Comparison of ENCODE assay signal across 16 cellular contexts in the genomic region with DNA sequence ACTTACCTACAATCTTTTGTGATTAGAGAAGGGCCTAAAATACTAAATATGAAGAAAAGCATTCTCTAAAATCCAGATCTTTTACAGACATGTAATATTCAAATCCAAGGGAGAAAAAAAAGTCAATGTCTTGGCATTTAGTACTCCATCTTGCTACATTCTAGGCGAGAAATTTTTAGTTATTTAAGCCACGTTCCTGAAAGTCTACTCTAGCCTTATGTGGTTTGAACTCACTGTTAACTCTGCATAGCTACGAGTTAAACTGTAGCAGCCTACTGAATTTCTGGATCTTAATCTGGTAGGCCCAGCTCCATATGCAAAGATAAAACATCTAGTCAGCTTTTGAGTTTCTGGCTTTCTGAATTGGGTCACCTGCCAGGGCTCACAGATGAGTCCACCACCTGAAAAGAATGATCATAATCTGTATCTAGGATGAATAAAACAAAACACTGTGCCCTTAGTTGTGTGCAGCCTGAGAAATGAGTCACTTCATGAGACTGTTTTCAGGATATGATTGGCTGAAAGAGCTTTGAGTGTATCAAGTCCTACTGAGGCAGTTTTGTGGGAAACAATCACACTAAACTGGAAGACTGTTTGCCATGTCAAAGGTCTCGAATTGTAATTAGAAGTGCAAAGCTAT. TPM values are rescaled to one million over a fixed set of nuclear protein-coding genes. Genes with fewer than 3 reads are reported as not detected.
DNase-seq lines count a peak whose midpoint lies in the region; ATAC-seq, FAIRE-seq and TF ChIP-seq lines count a peak whose summit lies in the region.
"Had no signal": no experiment of that assay in that cellular context is flagged by ENCODE, and none has a peak within 500 bp of the region (broad histone marks: within the 10 kb centered on the region; RNA-seq: fewer than 3 reads in every experiment).

No MANE protein-coding gene starts in this region.

- BruUV-seq in HepG2 (replicated peaks; lab: Mats Ljungman, UMichigan) = no TSS peak

- no peak for TF ChIP-seq POLR2A in HepG2 (IDR thresholded peaks at IDR 0.05; ENCODE audit: insufficient read depth in 1 of 2, low read depth in 2 of 2, low read length in 2 of 2)
- no peak for TF ChIP-seq POLR2A in right lobe of liver (IDR thresholded peaks at IDR 0.05)
- TF ChIP-seq POLR2A in H54 (IDR thresholded peaks at IDR 0.05; ENCODE audit: low read depth, low read length) = no peak

- H3K4me2 ChIP-seq in HepG2 (ENCODE audit: low read depth, low read length) (peak overlapping the region; percentile 20; the same call in 1 of the 2 replicates), astrocyte (ENCODE audit: low read length) (no peak overlapping the region), parathyroid adenoma (ENCODE audit: low read length) (no peak overlapping the region)

- WGBS in HepG2 (ENCODE audit: low lambda C conversion rate) = 22% methylated on average over 4 of the region's 4 CpGs
- whole genome bisulfite sequencing in right lobe of liver (ENCODE audit: insufficient coverage, low coverage, low lambda C conversion rate, missing lambda C conversion rate) = 67% methylated on average over 4 of the region's 4 CpGs

- intact Hi-C loops in HepG2 (cut with micrococcal nuclease; ENCODE audit: unreplicated experiment) = loop anchor here (10.0 kb wide), 1 partner anchor 469 kb away; a partner anchor contains a TSS
- intact Hi-C loops in right lobe of liver (cut with DNase I) = no loop called here

- H3K36me3 Mint-ChIP-seq in astrocyte (ENCODE audit: low read depth, unreplicated experiment) = no peaks in the 10 kb centered on the region

- H3K4me3 ChIP-seq in HepG2 (replicated peaks in 1 of 3; ENCODE audit: insufficient read depth in 1 of 3, low read depth in 2 of 3, low read length in 3 of 3) (no peak overlapping the region; a peak in 1 of 6 replicates), right lobe of liver (no peak overlapping the region), astrocyte (ENCODE audit: insufficient read depth, low read depth, low read length) (no peak overlapping the region), parathyroid adenoma (ENCODE audit: low read depth, low read length) (no peak overlapping the region)
- H3K4me3 ChIP-seq: MG63, upper lobe of left lung had no signal

- POLR2A ChIA-PET in HepG2 (lab: Yijun Ruan, JAX) = no interaction called here

- TF ChIP-seq CTCF in HepG2 (CRISPR knock-in tag; IDR thresholded peaks at IDR 0.05) (no peak), right lobe of liver (IDR thresholded peaks at IDR 0.05) (no peak), astrocyte (IDR thresholded peaks at IDR 0.05; ENCODE audit: insufficient read depth, low read depth, low read length) (no peak), parathyroid adenoma (IDR thresholded peaks at IDR 0.05) (no peak)

- DNase-seq in HepG2 (ENCODE audit: low spot score) (no peak), right lobe of liver (no peak), RCC 7860 (ENCODE audit: low spot score) (peak; percentile 52), astrocyte (ENCODE audit: low read depth) (peak; percentile 54), H54 (ENCODE audit: insufficient read length, low spot score) (no peak)
- DNase-seq in activated CD4-positive, CD25-positive, alpha-beta regulatory T cell treated with anti-CD3 and anti-CD28 coated beads, Interleukin-2, amount 50 U/mL, for 72 hours = no peak
- DNase-seq: effector memory CD8-positive, alpha-beta T cell; MG63; midbrain; NCI-H2029 treated with DMSO at 0.1 percent for 48 hours; SHP77 treated with DMSO at 0.1 percent for 48 hours; upper lobe of left lung had no signal

- no peaks in the 10 kb centered on the region for H3K9me3 Mint-ChIP-seq in astrocyte (ENCODE audit: unreplicated experiment)
- H3K9me3 Mint-ChIP-seq: effector memory CD8-positive, alpha-beta T cell had no signal

- TF ChIP-seq RAD21 in HepG2 (CRISPR knock-in tag; IDR thresholded peaks at IDR 0.05) = no peak

- H3K36me3 ChIP-seq in HepG2 (replicated peaks in 1 of 2; ENCODE audit: control insufficient read depth in 1 of 2, insufficient read depth in 2 of 2, low read length in 2 of 2) (no peaks in the 10 kb centered on the region), right lobe of liver (no peaks in the 10 kb centered on the region), astrocyte (ENCODE audit: insufficient read depth, low read length) (no peaks in the 10 kb centered on the region), parathyroid adenoma (ENCODE audit: control insufficient read depth, insufficient read depth, low read length) (no peaks in the 10 kb centered on the region)
- H3K36me3 ChIP-seq: MG63, upper lobe of left lung had no signal

- peaks cover 17% of the 10 kb centered on the region for H3K79me2 ChIP-seq in HepG2 (ENCODE audit: insufficient read depth, low read length)
- peaks cover 18% of the 10 kb centered on the region for H3K79me2 ChIP-seq in astrocyte (ENCODE audit: insufficient read depth, low read length)
- H3K79me2 ChIP-seq in parathyroid adenoma = no peaks in the 10 kb centered on the region

- H3K9ac ChIP-seq in HepG2 (ENCODE audit: insufficient read depth, low read depth, low read length) (no peak overlapping the region), astrocyte (ENCODE audit: low read length) (no peak overlapping the region), parathyroid adenoma (no peak overlapping the region)

- peaks cover 28% of the 10 kb centered on the region for H3K4me1 Mint-ChIP-seq in astrocyte (ENCODE audit: low read depth, unreplicated experiment)

- ATAC-seq in HepG2 (no peak), right lobe of liver (no peak), HG03139 (IDR thresholded peaks at IDR 0.05; ENCODE audit: unreplicated experiment) (no peak)
- ATAC-seq: effector memory CD8-positive, alpha-beta T cell had no signal

- H3K27ac ChIP-seq in HepG2 (ENCODE audit: extremely low read length, insufficient read depth, low read length) (no peak overlapping the region), right lobe of liver (no peak overlapping the region), astrocyte (ENCODE audit: low read depth, low read length) (no peak overlapping the region), parathyroid adenoma (no peak overlapping the region)
- H3K27ac ChIP-seq: upper lobe of left lung had no signal

- peak overlapping the region; percentile 70 for H2AFZ ChIP-seq in HepG2 (ENCODE audit: low read length)
- no peak overlapping the region for H2AFZ ChIP-seq in astrocyte (ENCODE audit: low read depth, low read length)
- peak overlapping the region; percentile 38 for H2AFZ ChIP-seq in parathyroid adenoma

- H3K9me3 ChIP-seq in HepG2 (ENCODE audit: low read length) = no peaks in the 10 kb centered on the region
- H3K9me3 ChIP-seq in right lobe of liver = no peaks in the 10 kb centered on the region
- H3K9me3 ChIP-seq in astrocyte (ENCODE audit: insufficient read depth, low read depth, low read length) = no peaks in the 10 kb centered on the region
- no peaks in the 10 kb centered on the region for H3K9me3 ChIP-seq in parathyroid adenoma (ENCODE audit: control insufficient read depth, low read length)
- H3K9me3 ChIP-seq: MG63, upper lobe of left lung had no signal

- FAIRE-seq in HepG2 (lab: Jason Lieb, UNC) = no peak
- FAIRE-seq in RCC 7860 (lab: Jason Lieb, UNC) = no peak
- no peak for FAIRE-seq in astrocyte (lab: Jason Lieb, UNC)
- no peak for FAIRE-seq in H54 (lab: Jason Lieb, UNC)
- FAIRE-seq: frontal cortex, TTC549 had no signal

- no peak overlapping the region for H3K27ac Mint-ChIP-seq in astrocyte (ENCODE audit: unreplicated experiment)
- H3K27ac Mint-ChIP-seq: effector memory CD8-positive, alpha-beta T cell had no signal

- peaks cover 44% of the 10 kb centered on the region for H3K4me1 ChIP-seq in HepG2 (ENCODE audit: insufficient read depth, low read length)
- peaks cover 0 to 16% (median 0%) of the 10 kb centered on the region in 4 donors for H3K4me1 ChIP-seq in right lobe of liver
- H3K4me1 ChIP-seq in astrocyte (ENCODE audit: insufficient read depth, low read length) = peaks cover 22% of the 10 kb centered on the region
- H3K4me1 ChIP-seq in parathyroid adenoma = no peaks in the 10 kb centered on the region

- no peaks in the 10 kb centered on the region for H3K27me3 Mint-ChIP-seq in astrocyte (ENCODE audit: low read depth, unreplicated experiment)
- H3K27me3 Mint-ChIP-seq: effector memory CD8-positive, alpha-beta T cell had no signal

- H3K27me3 ChIP-seq in HepG2 (ENCODE audit: control insufficient read depth in 1 of 2, insufficient read depth in 2 of 2, low read length in 2 of 2) = no peaks in the 10 kb centered on the region; a peak in 1 of 5 replicates
- H3K27me3 ChIP-seq in right lobe of liver = no peaks in the 10 kb centered on the region
- H3K27me3 ChIP-seq in astrocyte (ENCODE audit: insufficient read depth, low read length) = no peaks in the 10 kb centered on the region
- no peaks in the 10 kb centered on the region for H3K27me3 ChIP-seq in parathyroid adenoma (ENCODE audit: control insufficient read depth, insufficient read depth, low read length)
- H3K27me3 ChIP-seq: MG63, upper lobe of left lung had no signal

- TF ChIP-seq EP300 in HepG2 (IDR thresholded peaks at IDR 0.05; ENCODE audit: low read depth in 2 of 2, low read length in 2 of 2) (no peak), HepG2 (CRISPR knock-in tag; IDR thresholded peaks at IDR 0.05; ENCODE audit: borderline replicate concordance) (no peak)

- CTCF ChIA-PET in HepG2 (lab: Yijun Ruan, JAX; ENCODE audit: low intra/inter-chr PET ratio, low total read pairs) = no interaction called here

- H4K20me1 ChIP-seq in HepG2 (ENCODE audit: insufficient read depth, low read length) (no peaks in the 10 kb centered on the region), astrocyte (ENCODE audit: insufficient read depth, low read length) (no peaks in the 10 kb centered on the region)

- in situ Hi-C loops in HepG2 (cut with HindIII; ENCODE audit: extremely low pct_ligation_motif_present, low pct_unique_long_range_greater_than_20kb) = loop anchor here (10.0 to 25.0 kb wide), 2 partner anchors 99 to 472 kb away; a partner anchor contains a TSS

- no peak overlapping the region for H3K4me3 Mint-ChIP-seq in astrocyte (ENCODE audit: unreplicated experiment)
- H3K4me3 Mint-ChIP-seq: effector memory CD8-positive, alpha-beta T cell had no signal

RNA-seq across cellular contexts. Expression of a gene that starts 3.2 kb away (rescaled TPM):
- total RNA-seq in HepG2 (2016; rRNA removed; fragmentation: Illumina TruSeq; extraction: Trizol) = 5.4 and 8.7 TPM in 2 replicates
- 7.3 and 9.1 TPM in 2 replicates for total RNA-seq in HepG2 (2016; cell fraction: cytosol; rRNA removed; fragmentation: Illumina TruSeq; extraction: Trizol; ENCODE audit: low read depth)
- total RNA-seq in HepG2 (2016; cell fraction: insoluble cytoplasmic fraction; rRNA removed; fragmentation: Illumina TruSeq; extraction: Trizol) = 5.4 and 8.2 TPM in 2 replicates
- 4.3 and 4.8 TPM in 2 replicates for total RNA-seq in HepG2 (2016; cell fraction: membrane; rRNA removed; fragmentation: Illumina TruSeq; extraction: Trizol)
- total RNA-seq in HepG2 (2016; cell fraction: nucleus; rRNA removed; fragmentation: Illumina TruSeq; extraction: Trizol) = 9.8 and 11.8 TPM in 2 replicates
- polyA plus RNA-seq in HepG2 (2011; rRNA removed) = 2.6 and 2.9 TPM in 2 replicates
- 0.97 and 1.3 TPM in 2 replicates for polyA plus RNA-seq in HepG2 (2011; cell fraction: cytosol; rRNA removed)
- polyA plus RNA-seq in HepG2 (2011; cell fraction: nucleus; rRNA removed) = 2.5 and 3.3 TPM in 2 replicates
- polyA plus RNA-seq in HepG2 (2012) = 3.2 and 3.3 TPM in 2 replicates
- polyA plus RNA-seq in HepG2 (2016; cell fraction: cytosol; fragmentation: Illumina TruSeq; extraction: Trizol; ENCODE audit: low read depth) = 0.23 and 0.38 TPM in 2 replicates
- 6.9 and 7.0 TPM in 2 replicates for polyA plus RNA-seq in HepG2 (2016; cell fraction: insoluble cytoplasmic fraction; fragmentation: Illumina TruSeq; extraction: Trizol; ENCODE audit: low read depth)
- 0.70 and 1.1 TPM in 2 replicates for polyA plus RNA-seq in HepG2 (2016; cell fraction: membrane; fragmentation: Illumina TruSeq; extraction: Trizol; ENCODE audit: low read depth)
- 5.7 and 7.7 TPM in 2 replicates for polyA plus RNA-seq in HepG2 (2016; cell fraction: nucleus; fragmentation: Illumina TruSeq; extraction: Trizol; ENCODE audit: insufficient read depth, low read depth)
- 9.6 TPM in 2 replicates for polyA minus RNA-seq in HepG2 (2011; rRNA and poly(A)+ RNA removed; ENCODE audit: low replicate concordance)
- polyA minus RNA-seq in HepG2 (2011; cell fraction: cytosol; rRNA and poly(A)+ RNA removed) = 2.3 TPM in 2 replicates
- 24.1 and 24.9 TPM in 2 replicates for polyA minus RNA-seq in HepG2 (2011; cell fraction: nucleus; rRNA and poly(A)+ RNA removed)
- total RNA-seq in right lobe of liver = 1 to 10 TPM; 4.1 to 5.2 (median 4.5) TPM
- total RNA-seq in astrocyte = 13.0 and 15.1 TPM in 2 replicates

RNA-seq across cellular contexts. Expression of a gene that starts 4.8 kb away (rescaled TPM):
- total RNA-seq in HepG2 (2016; rRNA removed; fragmentation: Illumina TruSeq; extraction: Trizol) (21.5 and 23.7 TPM in 2 replicates), right lobe of liver (10 to 100 TPM; 17.0 to 29.4 (median 19.6) TPM), astrocyte (51.1 and 55.1 TPM in 2 replicates)
- 1.6 and 1.9 TPM in 2 replicates for total RNA-seq in HepG2 (2016; cell fraction: cytosol; rRNA removed; fragmentation: Illumina TruSeq; extraction: Trizol; ENCODE audit: low read depth)
- total RNA-seq in HepG2 (2016; cell fraction: insoluble cytoplasmic fraction; rRNA removed; fragmentation: Illumina TruSeq; extraction: Trizol) = 23.2 and 23.3 TPM in 2 replicates
- 7.7 and 8.5 TPM in 2 replicates for total RNA-seq in HepG2 (2016; cell fraction: membrane; rRNA removed; fragmentation: Illumina TruSeq; extraction: Trizol)
- 26.7 and 28.7 TPM in 2 replicates for total RNA-seq in HepG2 (2016; cell fraction: nucleus; rRNA removed; fragmentation: Illumina TruSeq; extraction: Trizol)
- 13.6 and 14.2 TPM in 2 replicates for polyA plus RNA-seq in HepG2 (2011; rRNA removed)
- polyA plus RNA-seq in HepG2 (2011; cell fraction: cytosol; rRNA removed) = 7.4 and 10.8 TPM in 2 replicates
- polyA plus RNA-seq in HepG2 (2011; cell fraction: nucleus; rRNA removed) = 3.4 and 5.1 TPM in 2 replicates
- 14.8 and 17.1 TPM in 2 replicates for polyA plus RNA-seq in HepG2 (2012)
- polyA plus RNA-seq in HepG2 (2016; cell fraction: cytosol; fragmentation: Illumina TruSeq; extraction: Trizol; ENCODE audit: low read depth) = 0.81 and 0.88 TPM in 2 replicates
- 11.5 and 13.2 TPM in 2 replicates for polyA plus RNA-seq in HepG2 (2016; cell fraction: insoluble cytoplasmic fraction; fragmentation: Illumina TruSeq; extraction: Trizol; ENCODE audit: low read depth)
- polyA plus RNA-seq in HepG2 (2016; cell fraction: membrane; fragmentation: Illumina TruSeq; extraction: Trizol; ENCODE audit: low read depth) = 2.5 and 2.8 TPM in 2 replicates
- polyA plus RNA-seq in HepG2 (2016; cell fraction: nucleus; fragmentation: Illumina TruSeq; extraction: Trizol; ENCODE audit: insufficient read depth, low read depth) = 17.6 and 18.8 TPM in 2 replicates
- polyA minus RNA-seq in HepG2 (2011; rRNA and poly(A)+ RNA removed; ENCODE audit: low replicate concordance) = 30.0 and 39.3 TPM in 2 replicates
- 18.7 and 23.1 TPM in 2 replicates for polyA minus RNA-seq in HepG2 (2011; cell fraction: cytosol; rRNA and poly(A)+ RNA removed)
- polyA minus RNA-seq in HepG2 (2011; cell fraction: nucleus; rRNA and poly(A)+ RNA removed) = 37.3 and 43.1 TPM in 2 replicates

Comparison
In these comparisons a context has a peak if more than half of its experiments do, and no peak if none do; other contexts are left out.
1. DNase-seq: peak in RCC 7860 (single experiment) and astrocyte (single experiment); none in HepG2 (single experiment), right lobe of liver (0 of 3), H54 (single experiment) and activated CD4-positive, CD25-positive, alpha-beta regulatory T cell treated with anti-CD3 and anti-CD28 coated beads, Interleukin-2, amount 50 U/mL, for 72 hours (single experiment).